In genomic region chr9:126939821-126940221, GRCh38 we compare ENCODE assay signal across 17 cellular contexts. TPM values are rescaled to one million over a fixed set of nuclear protein-coding genes. Genes with fewer than 3 reads are reported as not detected.
A peak's percentile ranks its signal among the peaks of the same experiment; 100 is the strongest.
DNase-seq lines count a peak whose midpoint lies in the region; ATAC-seq, FAIRE-seq and TF ChIP-seq lines count a peak whose summit lies in the region.
"Had no signal": no experiment of that assay in that cellular context is flagged by ENCODE, and none has a peak within 500 bp of the region (broad histone marks: within the 10 kb centered on the region; RNA-seq: fewer than 3 reads in every experiment).

No MANE protein-coding gene starts in this region.

- H3K4me1 ChIP-seq in kidney (ENCODE audit: control insufficient read depth in 1 of 2, insufficient read depth in 1 of 2, low read depth in 1 of 2, low read length in 2 of 2) (peaks cover 0 to 5% of the 10 kb centered on the region in 2 donors), muscle layer of duodenum (ENCODE audit: control insufficient read depth in 1 of 2, insufficient read depth in 2 of 2, low read length in 2 of 2) (peaks cover 8 to 9% of the 10 kb centered on the region in 2 donors)
- H3K4me1 ChIP-seq in CD4-positive, alpha-beta memory T cell (ENCODE audit: insufficient read depth, low read length), result peaks cover 4% of the 10 kb centered on the region
- H3K4me1 ChIP-seq: parathyroid adenoma, SJSA1 had no signal

- no peak overlapping the region for H3K4me3 Mint-ChIP-seq in CD4-positive, alpha-beta memory T cell
- H3K4me3 Mint-ChIP-seq: activated CD4-positive, alpha-beta memory T cell treated with anti-CD3 and anti-CD28 coated beads for 36 hours; central memory CD8-positive, alpha-beta T cell had no signal

- peak overlapping the region in 1 of 2 donors; percentile 1 for H3K9ac ChIP-seq in kidney (ENCODE audit: low read length in 2 of 2)
- H3K9ac ChIP-seq: parathyroid adenoma had no signal

- POLR2A ChIA-PET in CD4-positive, alpha-beta memory T cell (lab: Charles Lee; ENCODE audit: partially characterized antibody), result interaction anchor here (0.8 to 1.7 kb wide), 2 partner anchors 23 to 260 kb away, joined by 3 to 9 read pairs; no protein-coding TSS in a partner anchor

- peak overlapping the region; percentile 86 for H3K27ac ChIP-seq in 22Rv1
- peak overlapping the region; percentile 44 to 68 for H3K27ac ChIP-seq in kidney (ENCODE audit: low read depth in 2 of 2, low read length in 2 of 2)
- H3K27ac ChIP-seq in muscle layer of duodenum (ENCODE audit: low read length), result peak overlapping the region; percentile 47
- no peak overlapping the region for H3K27ac ChIP-seq in CD4-positive, alpha-beta memory T cell (ENCODE audit: low read depth, low read length)
- H3K27ac ChIP-seq: gastrocnemius medialis, parathyroid adenoma, PC-9, SJSA1, transverse colon had no signal

- H3K4me3 ChIP-seq in kidney (ENCODE audit: low read length in 2 of 2), result no peak overlapping the region
- no peak overlapping the region for H3K4me3 ChIP-seq in muscle layer of duodenum (ENCODE audit: low read depth in 1 of 2, low read length in 2 of 2)
- H3K4me3 ChIP-seq in CD4-positive, alpha-beta memory T cell (ENCODE audit: low read length in 2 of 2), result no peak overlapping the region
- H3K4me3 ChIP-seq: gastrocnemius medialis, PC-9, SJSA1, transverse colon had no signal

- ATAC-seq in HG03175 (IDR thresholded peaks at IDR 0.05; ENCODE audit: unreplicated experiment), result no peak

- H3K27ac Mint-ChIP-seq in CD4-positive, alpha-beta memory T cell, result no peak overlapping the region
- H3K27ac Mint-ChIP-seq: activated CD4-positive, alpha-beta memory T cell treated with anti-CD3 and anti-CD28 coated beads for 36 hours had no signal

- H3K4me1 Mint-ChIP-seq in CD4-positive, alpha-beta memory T cell, result peaks cover 4 to 11% (median 5%) of the 10 kb centered on the region in 4 donors

- no peaks in the 10 kb centered on the region for H3K9me3 ChIP-seq in kidney (ENCODE audit: control insufficient read depth in 1 of 2, low read length in 2 of 2)
- H3K9me3 ChIP-seq in muscle layer of duodenum (ENCODE audit: control insufficient read depth in 1 of 2, low read length in 2 of 2), result no peaks in the 10 kb centered on the region
- H3K9me3 ChIP-seq in CD4-positive, alpha-beta memory T cell (ENCODE audit: control insufficient read depth in 1 of 2, low read length in 2 of 2), result no peaks in the 10 kb centered on the region
- H3K9me3 ChIP-seq: gastrocnemius medialis, SJSA1, transverse colon had no signal

- CTCF ChIA-PET in CD4-positive, alpha-beta memory T cell (lab: Charles Lee; ENCODE audit: partially characterized antibody), result interaction anchor here (0.9 to 10.3 kb wide), 9 partner anchors 21 to 264 kb away, joined by 3 to 175 read pairs (median 3); no protein-coding TSS in a partner anchor

- H3K27me3 Mint-ChIP-seq in CD4-positive, alpha-beta memory T cell, result no peaks in the 10 kb centered on the region
- H3K27me3 Mint-ChIP-seq: activated CD4-positive, alpha-beta memory T cell treated with anti-CD3 and anti-CD28 coated beads for 36 hours; central memory CD8-positive, alpha-beta T cell; naive B cell had no signal

- FAIRE-seq in kidney (lab: Jason Lieb, UNC), result no peak

- no peaks in the 10 kb centered on the region for H3K36me3 ChIP-seq in kidney (ENCODE audit: control insufficient read depth in 1 of 2, insufficient read depth in 2 of 2, low read length in 2 of 2)
- no peaks in the 10 kb centered on the region for H3K36me3 ChIP-seq in muscle layer of duodenum (ENCODE audit: control insufficient read depth in 1 of 2, insufficient read depth in 2 of 2, low read length in 2 of 2)
- H3K36me3 ChIP-seq in CD4-positive, alpha-beta memory T cell (ENCODE audit: insufficient read depth, low read length), result no peaks in the 10 kb centered on the region
- H3K36me3 ChIP-seq: gastrocnemius medialis, SJSA1, transverse colon had no signal

- no peaks in the 10 kb centered on the region for H3K27me3 ChIP-seq in muscle layer of duodenum (ENCODE audit: low read depth, low read length)
- no peaks in the 10 kb centered on the region for H3K27me3 ChIP-seq in CD4-positive, alpha-beta memory T cell (ENCODE audit: insufficient read depth, low read length)
- H3K27me3 ChIP-seq: gastrocnemius medialis, SJSA1, transverse colon had no signal

- peaks cover 0 to 2% (median 0%) of the 10 kb centered on the region in 8 donors for H3K9me3 Mint-ChIP-seq in CD4-positive, alpha-beta memory T cell
- H3K9me3 Mint-ChIP-seq: central memory CD8-positive, alpha-beta T cell had no signal

- peaks cover 0 to 3% of the 10 kb centered on the region in 2 donors for H3K36me3 Mint-ChIP-seq in CD4-positive, alpha-beta memory T cell
- H3K36me3 Mint-ChIP-seq: activated CD4-positive, alpha-beta memory T cell treated with anti-CD3 and anti-CD28 coated beads for 36 hours had no signal

- intact Hi-C loops in kidney (cut with DNase I), result loop anchor here (2.0 kb wide), 1 partner anchor 259 kb away; no protein-coding TSS in a partner anchor
- intact Hi-C loops in CD4-positive, alpha-beta memory T cell (cut with micrococcal nuclease), result loop anchor here (1.0 to 2.0 kb wide), 2 partner anchors 47 to 646 kb away; no protein-coding TSS in a partner anchor

- TF ChIP-seq CTCF in 22Rv1 (IDR thresholded peaks at IDR 0.05) (no peak), kidney (IDR thresholded peaks at IDR 0.05; ENCODE audit: borderline replicate concordance, extremely low read depth, insufficient read depth) (no peak)

- peak; percentile 44 for DNase-seq in HuH-7 (ENCODE audit: low spot score)
- DNase-seq in kidney, result no peak
- DNase-seq in CD4-positive, alpha-beta memory T cell, result no peak
- DNase-seq in dermis blood vessel endothelial cell, result no peak
- DNase-seq in activated T-cell treated with anti-CD3 and anti-CD28 coated beads, Interleukin-2, amount 50 U/mL, for 1 hour, result no peak
- DNase-seq: effector CD4-positive, alpha-beta T cell had no signal

RNA-seq across cellular contexts. Expression of gene RALGPS1, which starts 25.2 kb away (rescaled TPM):
- total RNA-seq in kidney (25.2 TPM), dermis blood vessel endothelial cell (3.1 and 3.3 TPM in 2 replicates)
- polyA plus RNA-seq in kidney (ENCODE audit: insufficient read depth, low read depth, low replicate concordance), result 9.4 TPM
- total RNA-seq in CD4-positive, alpha-beta memory T cell, result 10 to 100 TPM in 1 of 2 experiments, 1 to 10 TPM in 1; 9.8 to 10.3 TPM
- polyA plus RNA-seq in CD4-positive, alpha-beta memory T cell, result 1 to 10 TPM in 1 of 2 donors, under 1 TPM in 1; 0.84 to 1.9 TPM
